11 cellular contexts compared by ENCODE assay signal in the genomic region with DNA sequence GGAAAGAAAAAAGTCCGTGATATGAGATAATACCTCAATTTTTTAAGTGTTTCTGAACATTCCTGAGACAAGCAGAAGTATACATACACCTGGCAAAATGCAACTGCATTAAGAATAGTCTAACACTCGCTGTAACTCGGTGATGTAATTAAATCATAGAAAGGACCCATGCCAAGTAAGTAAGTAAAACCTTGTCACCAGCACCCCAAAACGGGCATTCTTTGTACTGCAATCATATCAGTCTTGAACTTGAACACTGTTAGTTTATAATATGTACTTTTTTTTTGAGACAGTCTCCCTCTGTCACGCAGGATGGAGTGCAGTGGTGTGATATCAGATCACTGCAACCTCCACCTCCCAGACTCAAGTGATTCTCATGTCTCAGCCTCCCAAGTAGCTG. TPM values are rescaled to one million over a fixed set of nuclear protein-coding genes. Genes with fewer than 3 reads are reported as not detected.
DNase-seq lines count a peak whose midpoint lies in the region; ATAC-seq, FAIRE-seq and TF ChIP-seq lines count a peak whose summit lies in the region.
"Had no signal": no experiment of that assay in that cellular context is flagged by ENCODE, and none has a peak within 500 bp of the region (broad histone marks: within the 10 kb centered on the region; RNA-seq: fewer than 3 reads in every experiment).

No MANE protein-coding gene starts in this region.

- no peak overlapping the region for H2AFZ ChIP-seq in GM23248

- FAIRE-seq in pancreas (lab: Jason Lieb, UNC), result no peak

- intact Hi-C loops in pancreas (cut with DNase I), result no loop called here

- no peaks in the 10 kb centered on the region for H3K4me1 Mint-ChIP-seq in effector memory CD8-positive, alpha-beta T cell (ENCODE audit: low read depth in 2 of 2)

- no peak overlapping the region for H3K27ac ChIP-seq in GM23248
- H3K27ac ChIP-seq in VCaP, result no peak overlapping the region
- peak overlapping the region in 1 of 4 donors; percentile 31 for H3K27ac ChIP-seq in pancreas

- 90 to 91% methylated on average over 5 of the region's 5 CpGs for WGBS in GM23248 (ENCODE audit: low coverage in 1 of 2, low lambda C conversion rate in 2 of 2, missing lambda C conversion rate in 2 of 2), 2 experiments
- 24 to 30% methylated on average over 5 of the region's 5 CpGs for whole genome bisulfite sequencing in pancreas, 2 donors

- no peaks in the 10 kb centered on the region for H3K27me3 ChIP-seq in GM23248 (replicated peaks; ENCODE audit: insufficient read depth)
- no peaks in the 10 kb centered on the region for H3K27me3 ChIP-seq in pancreas

- H3K36me3 Mint-ChIP-seq in effector memory CD8-positive, alpha-beta T cell (ENCODE audit: insufficient read depth), result peaks cover 5% of the 10 kb centered on the region

- H3K36me3 ChIP-seq in GM23248 (ENCODE audit: low read depth) (no peaks in the 10 kb centered on the region), pancreas (no peaks in the 10 kb centered on the region)

- H3K9me3 ChIP-seq in GM23248 (ENCODE audit: low read depth) (no peaks in the 10 kb centered on the region), pancreas (no peaks in the 10 kb centered on the region)

- no peaks in the 10 kb centered on the region for H3K9me2 ChIP-seq in GM23248 (ENCODE audit: insufficient read depth)

- H3K4me3 ChIP-seq in GM23248 (no peak overlapping the region), pancreas (no peak overlapping the region)

- DNase-seq in GM23248 (peak; percentile 12), NCI-H526 (lab: John Stamatoyannopoulos, UW) (peak; percentile 25 to 38), pancreas (peak in 2 of 6 donors; percentile 20 to 55)
- no peak for DNase-seq in stimulated activated naive CD4-positive, alpha-beta T cell treated with Interleukin-2 at 50 U/mL for 16 hours (lab: John Stamatoyannopoulos, UW)
- no peak for DNase-seq in effector memory CD8-positive, alpha-beta T cell
- DNase-seq: mesendoderm; MV-4-11; NK-92 treated with Interleukin-12 subunit alpha and Interleukin-12 subunit beta, amount 100 ng/mL, for 24 hours; stimulated activated naive B cell treated with anti-CD40 and anti-IgM and Interleukin-4, amounts not matched to agents 10 μg/mL and 1 μg/mL and 100 μg/mL, for 72 hours had no signal

- H3K27ac Mint-ChIP-seq in effector memory CD8-positive, alpha-beta T cell, result no peak overlapping the region
- H3K27ac Mint-ChIP-seq: stimulated activated naive B cell treated with anti-CD40 and anti-IgM and Interleukin-4, amounts not matched to agents 10 μg/mL and 1 μg/mL and 100 μg/mL, for 72 hours had no signal

- ATAC-seq in pancreas, result peak; percentile 94 to 98 (median 96)
- no peak for ATAC-seq in GM21786 (IDR thresholded peaks at IDR 0.05; ENCODE audit: unreplicated experiment)
- no peak for ATAC-seq in effector memory CD8-positive, alpha-beta T cell (replicated peaks)
- ATAC-seq: stimulated activated naive B cell treated with anti-CD40 and anti-IgM and Interleukin-4, amounts not matched to agents 10 μg/mL and 1 μg/mL and 100 μg/mL, for 72 hours had no signal

- H4K20me1 ChIP-seq in GM23248 (ENCODE audit: insufficient read depth), result no peaks in the 10 kb centered on the region

- TF ChIP-seq CTCF in VCaP (conservative IDR thresholded peaks at IDR 0.05) (peak; percentile 67), pancreas (IDR thresholded peaks at IDR 0.05) (no peak)

- no peaks in the 10 kb centered on the region for H3K27me3 Mint-ChIP-seq in effector memory CD8-positive, alpha-beta T cell
- H3K27me3 Mint-ChIP-seq: stimulated activated naive B cell treated with anti-CD40 and anti-IgM and Interleukin-4, amounts not matched to agents 10 μg/mL and 1 μg/mL and 100 μg/mL, for 72 hours had no signal

- peaks cover 8% of the 10 kb centered on the region for H3K4me1 ChIP-seq in GM23248 (ENCODE audit: insufficient read depth)
- H3K4me1 ChIP-seq in pancreas, result no peaks in the 10 kb centered on the region

- no peaks in the 10 kb centered on the region for H3K9me3 Mint-ChIP-seq in effector memory CD8-positive, alpha-beta T cell

- no peak overlapping the region for H3K4me2 ChIP-seq in GM23248 (ENCODE audit: unreplicated experiment)

- 0 out of 2 replicates have a peak, but pooled peaks cover 9% of the 10 kb centered on the region for H3F3A ChIP-seq in GM23248 (ENCODE audit: insufficient read depth)

- H3K9ac ChIP-seq in GM23248, result no peak overlapping the region

- in situ Hi-C loops in GM23248 (cut with MboI), result no loop called here

- peaks cover 38% of the 10 kb centered on the region for H3K79me2 ChIP-seq in GM23248 (ENCODE audit: insufficient read depth)

- no peak overlapping the region for H3K4me3 Mint-ChIP-seq in effector memory CD8-positive, alpha-beta T cell
- H3K4me3 Mint-ChIP-seq: stimulated activated naive B cell treated with anti-CD40 and anti-IgM and Interleukin-4, amounts not matched to agents 10 μg/mL and 1 μg/mL and 100 μg/mL, for 72 hours had no signal

RNA-seq across cellular contexts. Expression of a gene that starts 47.4 kb away (rescaled TPM):
- total RNA-seq in GM23248 (2014; rRNA removed; shearing (Covaris generic)), result 54.5 and 67.5 TPM in 2 replicates
- polyA plus RNA-seq in GM23248 (2016; fragmentation: Nextera tagmentation; extraction: Ambion mirVana) (147 and 157 TPM in 2 replicates), pancreas (10 to 100 TPM; 14.3 to 22.6 TPM)
- total RNA-seq in pancreas, result 10 to 100 TPM; 41.5 to 53.6 (median 46.9) TPM

Comparison
In these comparisons a context has a peak if more than half of its experiments do, and no peak if none do; other contexts are left out.
1. DNase-seq: peak in GM23248 (single experiment) and NCI-H526 (2 of 2); none in stimulated activated naive CD4-positive, alpha-beta T cell treated with Interleukin-2 at 50 U/mL for 16 hours (single experiment) and effector memory CD8-positive, alpha-beta T cell (0 of 3).
2. ATAC-seq: peak in pancreas (4 of 4); none in GM21786 (single experiment) and effector memory CD8-positive, alpha-beta T cell (single experiment).